Comparison of ENCODE assay signal across 8 cellular contexts in genomic region chr17:77089118-77089477, GRCh38. TPM values are rescaled to one million over a fixed set of nuclear protein-coding genes. Genes with fewer than 3 reads are reported as not detected.
DNase-seq lines count a peak whose midpoint lies in the region; ATAC-seq and TF ChIP-seq lines count a peak whose summit lies in the region.

No MANE protein-coding gene starts in this region.

- 1 to 2% methylated on average over 6 of the region's 6 CpGs for WGBS in testis, 2 donors

- H3K27ac Mint-ChIP-seq in IgD-negative memory B cell: peak overlapping the region; percentile 76 to 97 (median 95)

- H3K4me3 ChIP-seq in ACC112 (ENCODE audit: low read depth, low read length): peak overlapping the region; percentile 78
- H3K4me3 ChIP-seq in ascending aorta: peak overlapping the region; percentile 79 to 90
- H3K4me3 ChIP-seq in kidney epithelial cell (ENCODE audit: low read depth, low read length): peak overlapping the region; percentile 64
- H3K4me3 ChIP-seq in testis: peak overlapping the region; percentile 68 to 92

- peaks cover 5% of the 10 kb centered on the region for H3K27me3 Mint-ChIP-seq in IgD-negative memory B cell

- TF ChIP-seq CTCF in ascending aorta (IDR thresholded peaks at IDR 0.05) (no peak), kidney epithelial cell (IDR thresholded peaks at IDR 0.05; ENCODE audit: insufficient read depth, low read length, poor library complexity, severe bottlenecking) (no peak), testis (IDR thresholded peaks at IDR 0.05) (no peak)

- no peak for ATAC-seq in GM21723 (IDR thresholded peaks at IDR 0.05; ENCODE audit: unreplicated experiment)
- ATAC-seq in HG03439 (IDR thresholded peaks at IDR 0.05; ENCODE audit: unreplicated experiment): no peak

- H3K9me3 Mint-ChIP-seq in IgD-negative memory B cell: no peaks in the 10 kb centered on the region

- peaks cover 26% of the 10 kb centered on the region for H3K79me2 ChIP-seq in ACC112 (ENCODE audit: control insufficient read depth, insufficient read depth, low read length, unreplicated experiment)

- H3K9me3 ChIP-seq in ascending aorta (no peaks in the 10 kb centered on the region), testis (no peaks in the 10 kb centered on the region)

- H3K36me3 Mint-ChIP-seq in IgD-negative memory B cell: peaks cover 6% of the 10 kb centered on the region

- H3K27me3 ChIP-seq in ACC112 (ENCODE audit: insufficient read depth, low read length) (no peaks in the 10 kb centered on the region), ascending aorta (no peaks in the 10 kb centered on the region), kidney epithelial cell (ENCODE audit: control insufficient read depth, insufficient read depth, low read length) (no peaks in the 10 kb centered on the region), testis (no peaks in the 10 kb centered on the region)

- DNase-seq in ascending aorta (ENCODE audit: low spot score in 2 of 2) (no peak), kidney epithelial cell (ENCODE audit: low read depth) (no peak), testis (no peak), NCI-H1694 (lab: John Stamatoyannopoulos, UW) (no peak)

- peaks cover 25 to 31% (median 30%) of the 10 kb centered on the region in 3 donors for H3K4me1 Mint-ChIP-seq in IgD-negative memory B cell

- peaks cover 12% of the 10 kb centered on the region for H3K36me3 ChIP-seq in ACC112 (ENCODE audit: insufficient read depth, low read length)
- peaks cover 17 to 33% of the 10 kb centered on the region in 2 donors for H3K36me3 ChIP-seq in ascending aorta
- peaks cover 3% of the 10 kb centered on the region for H3K36me3 ChIP-seq in kidney epithelial cell (ENCODE audit: control insufficient read depth, insufficient read depth, low read length)
- no peaks in the 10 kb centered on the region for H3K36me3 ChIP-seq in testis (ENCODE audit: low read depth, missing control alignments)

- H3K27ac ChIP-seq in ACC112 (ENCODE audit: low read depth, low read length) (peak overlapping the region; percentile 61), ascending aorta (peak overlapping the region; percentile 89 to 92), testis (peak overlapping the region; percentile 78 to 82)

- peak overlapping the region; percentile 8 for H2AFZ ChIP-seq in ACC112 (ENCODE audit: low read length, unreplicated experiment)

- TF ChIP-seq POLR2A in testis (IDR thresholded peaks at IDR 0.05): no peak

- H3K4me1 ChIP-seq in ACC112 (ENCODE audit: control insufficient read depth, insufficient read depth, low read length, unreplicated experiment) (peaks cover 9% of the 10 kb centered on the region), ascending aorta (peaks cover 0 to 16% of the 10 kb centered on the region in 2 donors), testis (peaks cover 15% of the 10 kb centered on the region)

- intact Hi-C loops in ascending aorta (cut with DNase I): loop anchor here (2.0 to 5.0 kb wide), 3 partner anchors 52 to 408 kb away; partner anchors contain the start of gene SEC14L1
- intact Hi-C loops in testis (cut with DNase I; ENCODE audit: low total_unique reads): loop anchor here (5.0 kb wide), 1 partner anchor 158 kb away; no protein-coding TSS in a partner anchor

- peak overlapping the region; percentile 91 to 99 (median 95) for H3K4me3 Mint-ChIP-seq in IgD-negative memory B cell

RNA-seq across cellular contexts. Expression of gene SEC14L1, which starts 51.7 kb away (rescaled TPM):
- polyA plus RNA-seq in IgD-negative memory B cell (44.4 TPM), testis (ENCODE audit: insufficient read depth, low read depth, low replicate concordance) (143 TPM)
- total RNA-seq in ascending aorta (176 TPM), kidney epithelial cell (41.6 and 46.2 TPM in 2 replicates), testis (100 to 1,000 TPM; 240 to 262 TPM)
